ENCODE assay signal across 14 cellular contexts in genomic region chr11:112797072-112797471, GRCh38.
A peak's percentile ranks its signal among the peaks of the same experiment; 100 is the strongest.
DNase-seq lines count a peak whose midpoint lies in the region; ATAC-seq, FAIRE-seq and TF ChIP-seq lines count a peak whose summit lies in the region.
"Had no signal": no experiment of that assay in that cellular context is flagged by ENCODE, and none has a peak within 500 bp of the region (broad histone marks: within the 10 kb centered on the region; RNA-seq: fewer than 3 reads in every experiment).

No MANE protein-coding gene starts in this region.

- peaks cover 48% of the 10 kb centered on the region for H3K4me1 Mint-ChIP-seq in neural crest cell

- no peak for TF ChIP-seq CTCF in dorsolateral prefrontal cortex (IDR thresholded peaks at IDR 0.05 in 54 of 56, conservative IDR thresholded peaks at IDR 0.05 in 2 of 56; ENCODE audit: low read depth in 1 of 56, partially characterized antibody in 56 of 56)
- TF ChIP-seq CTCF in neural crest cell (conservative IDR thresholded peaks at IDR 0.05), result no peak

- TF ChIP-seq POLR2A in GM12891 (IDR thresholded peaks at IDR 0.05; ENCODE audit: low read depth, low read length), result no peak

- no peaks in the 10 kb centered on the region for H3K27me3 Mint-ChIP-seq in neural crest cell (ENCODE audit: low read depth)

- no peak overlapping the region for H3K4me3 ChIP-seq in dorsolateral prefrontal cortex
- H3K4me3 ChIP-seq: colonic mucosa, PC-9 had no signal

- peak overlapping the region; percentile 94 for H3K27ac Mint-ChIP-seq in neural crest cell (ENCODE audit: unreplicated experiment)

- no peak overlapping the region for H3K4me3 Mint-ChIP-seq in neural crest cell
- H3K4me3 Mint-ChIP-seq: mesothelial cell of epicardium had no signal

- peak; percentile 9 for DNase-seq in DMS53 treated with DMSO at 0.1 percent for 48 hours (lab: John Stamatoyannopoulos, UW; ENCODE audit: unreplicated experiment)
- DNase-seq in NCI-H146 treated with DMSO at 0.1 percent for 48 hours (lab: John Stamatoyannopoulos, UW; ENCODE audit: unreplicated experiment), result peak; percentile 70
- DNase-seq in dorsolateral prefrontal cortex, result no peak
- no peak for DNase-seq in neural crest cell (ENCODE audit: low read depth, low spot score)
- no peak for DNase-seq in mucosa of gallbladder (ENCODE audit: low spot score)
- no peak for DNase-seq in GM12891 (ENCODE audit: insufficient read length, low spot score)
- no peak for DNase-seq in NCI-H2081 treated with DMSO at 0.1 percent for 48 hours (lab: John Stamatoyannopoulos, UW)
- DNase-seq: colonic mucosa, NCI-H1694 treated with DMSO at 0.1 percent for 48 hours, SW 1271 had no signal

- no peaks in the 10 kb centered on the region for H3K9me3 Mint-ChIP-seq in neural crest cell
- H3K9me3 Mint-ChIP-seq: mesothelial cell of epicardium had no signal

- no peak for FAIRE-seq in GM12891 (lab: Jason Lieb, UNC)

- no peak for ATAC-seq in GM18520 (IDR thresholded peaks at IDR 0.05; ENCODE audit: unreplicated experiment)

- intact Hi-C loops in dorsolateral prefrontal cortex (cut with DNase I), result loop anchor here (5.0 to 10.0 kb wide), 5 partner anchors 35 to 488 kb away; partner anchors contain the start of gene NCAM1 (in 1 of the 2)

- no peaks in the 10 kb centered on the region for H3K36me3 Mint-ChIP-seq in neural crest cell (ENCODE audit: low read depth)
- H3K36me3 Mint-ChIP-seq: mesothelial cell of epicardium had no signal

- H3K27ac ChIP-seq in dorsolateral prefrontal cortex, result peak overlapping the region in 44 of 59 donors; percentile 1 to 83 (median 71)
- H3K27ac ChIP-seq: colonic mucosa, parathyroid adenoma, PC-9 had no signal

- no peaks in the 10 kb centered on the region for H3K27me3 ChIP-seq in dorsolateral prefrontal cortex
- H3K27me3 ChIP-seq: colonic mucosa had no signal

TF ChIP-seq in GM12891, 5 proteins besides CTCF, POLR2A, EP300 and RAD21:
- no peak for TF ChIP-seq SPI1 (IDR thresholded peaks at IDR 0.05; ENCODE audit: low read depth, low read length)
- TF ChIP-seq POU2F2 (IDR thresholded peaks at IDR 0.05; ENCODE audit: low read depth, low read length), result no peak
- no peak for TF ChIP-seq TAF1 (IDR thresholded peaks at IDR 0.05; ENCODE audit: low read depth, low read length)
- no peak for TF ChIP-seq POLR2AphosphoS5 (IDR thresholded peaks at IDR 0.05; ENCODE audit: low read depth, low read length)
- TF ChIP-seq PAX5 (IDR thresholded peaks at IDR 0.05; ENCODE audit: insufficient read depth, low read length, severe bottlenecking), result no peak

Comparison
In these comparisons a context has a peak if more than half of its experiments do, and no peak if none do; other contexts are left out.
1. DNase-seq: peak in DMS53 treated with DMSO at 0.1 percent for 48 hours (single experiment) and NCI-H146 treated with DMSO at 0.1 percent for 48 hours (single experiment); none in dorsolateral prefrontal cortex (0 of 10), neural crest cell (single experiment), mucosa of gallbladder (single experiment), GM12891 (single experiment) and NCI-H2081 treated with DMSO at 0.1 percent for 48 hours (single experiment).